In the genomic region with DNA sequence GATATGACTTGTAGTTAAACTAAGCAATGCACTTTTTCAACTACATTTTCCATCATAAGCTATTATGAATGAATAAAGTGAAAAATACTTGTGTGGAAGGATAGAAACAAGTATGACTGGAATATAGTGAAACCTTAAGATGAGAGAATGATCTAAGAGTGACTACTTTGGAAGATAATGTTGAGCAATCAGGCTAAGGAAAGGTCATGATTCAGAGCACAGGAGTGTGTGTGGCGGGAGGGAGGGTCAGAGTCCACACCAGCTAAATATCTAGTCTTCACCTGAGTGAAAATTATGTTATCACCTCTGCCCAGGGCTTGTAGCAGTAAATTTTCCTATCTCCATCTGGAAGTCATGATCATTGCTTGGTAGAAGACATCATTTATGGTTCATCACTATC, we compare ENCODE assay signal across 18 cellular contexts.
"Had no signal": no experiment of that assay in that cellular context is flagged by ENCODE, and none has a peak within 500 bp of the region (broad histone marks: within the 10 kb centered on the region; RNA-seq: fewer than 3 reads in every experiment).

No MANE protein-coding gene starts in this region.

- H3K4me1 Mint-ChIP-seq: stimulated activated naive B cell treated with anti-CD40 and anti-IgM and Interleukin-4, amounts not matched to agents 10 μg/mL and 1 μg/mL and 100 μg/mL, for 72 hours had no signal

- H3K27me3 ChIP-seq: neutrophil, pancreas, sigmoid colon, spleen, upper lobe of left lung had no signal

- DNase-seq: activated CD4-positive, alpha-beta T cell treated with anti-CD3 and anti-CD28 coated beads, Interleukin-2, amount 50 U/mL, for 1 hour; activated CD8-positive, alpha-beta memory T cell treated with anti-CD3 and anti-CD28 coated beads, Interleukin-2, amount 50 U/mL, for 4 hours; activated effector memory CD4-positive, alpha-beta T cell treated with anti-CD3 and anti-CD28 coated beads, Interleukin-2, amount 50 U/mL, for 16 hours; activated naive CD4-positive, alpha-beta T cell treated with anti-CD3 and anti-CD28 coated beads, Interleukin-2, amount 50 U/mL, for 16 hours; activated T-cell treated with anti-CD3 and anti-CD28 coated beads, Interleukin-2, amount 50 U/mL, for 4 hours; effector CD4-positive, alpha-beta T cell; hypothalamus; islet precursor cell; lower lobe of right lung; pancreas; sigmoid colon; spleen; stimulated activated naive B cell treated with anti-CD40 and anti-IgM and Interleukin-4, amounts not matched to agents 10 μg/mL and 1 μg/mL and 100 μg/mL, for 72 hours; upper lobe of left lung had no signal

- H3K9me3 Mint-ChIP-seq: stimulated activated naive B cell treated with anti-CD40 and anti-IgM and Interleukin-4, amounts not matched to agents 10 μg/mL and 1 μg/mL and 100 μg/mL, for 72 hours had no signal

- H3K36me3 ChIP-seq: lower lobe of right lung, neutrophil, pancreas, sigmoid colon, spleen, thoracic aorta, upper lobe of left lung had no signal

- H3K4me3 Mint-ChIP-seq: activated T-cell treated with anti-CD3 and anti-CD28 coated beads, Interleukin-2, amount 50 U/mL, for 4 hours; natural killer cell treated with Interleukin-12 subunit alpha and Interleukin-12 subunit beta and Interleukin-15 and Interleukin-18, amount 100 ng/mL, for 72 hours; stimulated activated naive B cell treated with anti-CD40 and anti-IgM and Interleukin-4, amounts not matched to agents 10 μg/mL and 1 μg/mL and 100 μg/mL, for 72 hours had no signal

- H3K27ac ChIP-seq: lower lobe of right lung, neutrophil, pancreas, sigmoid colon, spleen, thoracic aorta, upper lobe of left lung had no signal

- H3K9me3 ChIP-seq: lower lobe of right lung, neutrophil, pancreas, sigmoid colon, thoracic aorta, upper lobe of left lung had no signal

- H3K27me3 Mint-ChIP-seq: natural killer cell treated with Interleukin-12 subunit alpha and Interleukin-12 subunit beta and Interleukin-15 and Interleukin-18, amount 100 ng/mL, for 72 hours; stimulated activated naive B cell treated with anti-CD40 and anti-IgM and Interleukin-4, amounts not matched to agents 10 μg/mL and 1 μg/mL and 100 μg/mL, for 72 hours had no signal

- H3K36me3 Mint-ChIP-seq: natural killer cell treated with Interleukin-12 subunit alpha and Interleukin-12 subunit beta and Interleukin-15 and Interleukin-18, amount 100 ng/mL, for 72 hours; stimulated activated naive B cell treated with anti-CD40 and anti-IgM and Interleukin-4, amounts not matched to agents 10 μg/mL and 1 μg/mL and 100 μg/mL, for 72 hours had no signal

- H3K4me1 ChIP-seq: lower lobe of right lung, pancreas, sigmoid colon, spleen, upper lobe of left lung had no signal

- ATAC-seq: activated CD4-positive, CD25-positive, alpha-beta regulatory T cell treated with anti-CD3 and anti-CD28 coated beads, Interleukin-2, amount 50 U/mL, for 24 hours; activated T-cell treated with anti-CD3 and anti-CD28 coated beads, Interleukin-2, amount 50 U/mL, for 4 hours; lower lobe of right lung; natural killer cell treated with Interleukin-12 subunit alpha and Interleukin-12 subunit beta and Interleukin-15 and Interleukin-18, amount 100 ng/mL, for 72 hours; pancreas; stimulated activated naive B cell treated with anti-CD40 and anti-IgM and Interleukin-4, amounts not matched to agents 10 μg/mL and 1 μg/mL and 100 μg/mL, for 72 hours had no signal

- H3K4me3 ChIP-seq: lower lobe of right lung, pancreas, sigmoid colon, spleen, thoracic aorta, upper lobe of left lung had no signal

- H3K27ac Mint-ChIP-seq: natural killer cell treated with Interleukin-12 subunit alpha and Interleukin-12 subunit beta and Interleukin-15 and Interleukin-18, amount 100 ng/mL, for 72 hours; stimulated activated naive B cell treated with anti-CD40 and anti-IgM and Interleukin-4, amounts not matched to agents 10 μg/mL and 1 μg/mL and 100 μg/mL, for 72 hours had no signal
